Comparison of ENCODE assay signal across 20 cellular contexts in genomic region chr2:62611820-62612219, GRCh38.
DNase-seq lines count a peak whose midpoint lies in the region; ATAC-seq, FAIRE-seq and TF ChIP-seq lines count a peak whose summit lies in the region.
"Had no signal": no experiment of that assay in that cellular context is flagged by ENCODE, and none has a peak within 500 bp of the region (broad histone marks: within the 10 kb centered on the region; RNA-seq: fewer than 3 reads in every experiment).

No MANE protein-coding gene starts in this region.

- ATAC-seq in A549 (no peak), body of pancreas (no peak)

- 74% methylated on average over 3 of the region's 3 CpGs for WGBS in A549 (ENCODE audit: missing lambda C conversion rate)
- WGBS in body of pancreas, 2 donors: 79 to 81% methylated on average over 3 of the region's 3 CpGs
- WGBS in suprapubic skin: 36% methylated on average over 3 of the region's 3 CpGs

- TF ChIP-seq CTCF in A549 (IDR thresholded peaks at IDR 0.05) (no peak), fibroblast of mammary gland (conservative IDR thresholded peaks at IDR 0.05; ENCODE audit: control insufficient read depth, insufficient read depth, low read depth, low read length) (no peak), body of pancreas (IDR thresholded peaks at IDR 0.05) (no peak), suprapubic skin (IDR thresholded peaks at IDR 0.05) (no peak)

- no peak for TF ChIP-seq POLR2A in A549 (IDR thresholded peaks at IDR 0.05; ENCODE audit: low read length)
- no peak for TF ChIP-seq POLR2A in H54 (IDR thresholded peaks at IDR 0.05; ENCODE audit: low read depth, low read length)
- TF ChIP-seq POLR2A in body of pancreas (IDR thresholded peaks at IDR 0.05): no peak
- no peak for TF ChIP-seq POLR2A in suprapubic skin (IDR thresholded peaks at IDR 0.05)

- no peak for TF ChIP-seq RAD21 in A549 (conservative IDR thresholded peaks at IDR 0.05 in 1 of 2, IDR thresholded peaks at IDR 0.05 in 1 of 2)

- no peak overlapping the region for H3K4me2 ChIP-seq in A549

- H3K36me3 ChIP-seq in adipocyte (ENCODE audit: control insufficient read depth, insufficient read depth, low read length, severe bottlenecking) (no peaks in the 10 kb centered on the region), body of pancreas (replicated peaks in 1 of 2; ENCODE audit: insufficient read depth in 1 of 2, low read depth in 2 of 2) (no peaks in the 10 kb centered on the region), suprapubic skin (no peaks in the 10 kb centered on the region)
- H3K36me3 ChIP-seq: BE2C had no signal

- H3K4me3 ChIP-seq in A549 (no peak overlapping the region), adipocyte (ENCODE audit: low read length) (peak overlapping the region; percentile 20), fibroblast of mammary gland (ENCODE audit: control insufficient read depth, low read depth, low read length) (no peak overlapping the region), body of pancreas (no peak overlapping the region), suprapubic skin (no peak overlapping the region)

- peak overlapping the region in 1 of 2 experiments; percentile 5; a peak in 1 of 6 replicates for H3K27ac ChIP-seq in A549
- no peak overlapping the region for H3K27ac ChIP-seq in body of pancreas
- H3K27ac ChIP-seq in suprapubic skin: no peak overlapping the region
- H3K27ac ChIP-seq: C4-2B, HL-60 had no signal

- no peaks in the 10 kb centered on the region for H3K9me3 ChIP-seq in A549
- H3K9me3 ChIP-seq in adipocyte (ENCODE audit: control insufficient read depth, low read length): no peaks in the 10 kb centered on the region
- no peaks in the 10 kb centered on the region for H3K9me3 ChIP-seq in body of pancreas
- H3K9me3 ChIP-seq in suprapubic skin: no peaks in the 10 kb centered on the region
- H3K9me3 ChIP-seq: BE2C had no signal

- H3K4me1 ChIP-seq in A549 (peaks cover 7% of the 10 kb centered on the region; the same call in 1 of the 3 replicates), adipocyte (ENCODE audit: control insufficient read depth, insufficient read depth, low read length) (peaks cover 11% of the 10 kb centered on the region), body of pancreas (no peaks in the 10 kb centered on the region), suprapubic skin (no peaks in the 10 kb centered on the region)
- H3K4me1 ChIP-seq: BE2C had no signal

- DNase-seq in A549 (ENCODE audit: low read depth in 1 of 2, low spot score in 1 of 2): peak in 1 of 2 experiments; percentile 19
- no peak for DNase-seq in H54 (ENCODE audit: insufficient read length, low spot score)
- DNase-seq in adipocyte (ENCODE audit: low read depth): no peak
- peak; percentile 7 for DNase-seq in fibroblast of mammary gland (ENCODE audit: low read depth)
- no peak for DNase-seq in body of pancreas
- no peak for DNase-seq in suprapubic skin (ENCODE audit: low spot score in 2 of 2)
- no peak for DNase-seq in MV-4-11 (lab: John Stamatoyannopoulos, UW)
- DNase-seq in NCI-H2196 (lab: John Stamatoyannopoulos, UW; ENCODE audit: unreplicated experiment): no peak
- DNase-seq: BE2C; CD4-positive, alpha-beta memory T cell; DMS153; DMS79 treated with DMSO at 0.1 percent for 48 hours; EL; HCEC 1CT had no signal

- no peak overlapping the region for H3K9ac ChIP-seq in adipocyte (ENCODE audit: low read length)

- no peak for TF ChIP-seq EP300 in A549 (IDR thresholded peaks at IDR 0.05)
- TF ChIP-seq EP300 in suprapubic skin (IDR thresholded peaks at IDR 0.05): no peak

- POLR2A ChIA-PET in A549 (lab: Yijun Ruan, JAX): interaction anchor here (1.0 kb wide), 1 partner anchor 106 kb away, joined by 3 read pairs; the partner anchor contains the start of gene TMEM17

- H3K27me3 ChIP-seq in adipocyte (replicated peaks; ENCODE audit: control insufficient read depth, insufficient read depth, low read length) (no peaks in the 10 kb centered on the region), body of pancreas (no peaks in the 10 kb centered on the region), suprapubic skin (no peaks in the 10 kb centered on the region)
- H3K27me3 ChIP-seq: BE2C had no signal

- FAIRE-seq in A549 (lab: Jason Lieb, UNC) (peak; percentile 65), H54 (lab: Jason Lieb, UNC) (peak; percentile 53)
- FAIRE-seq: D721Med, G401.6, GM12891, H1 had no signal

- intact Hi-C loops in body of pancreas (cut with DNase I): no loop called here

- CTCF ChIA-PET in A549 (lab: Yijun Ruan, JAX): interaction anchor here (1.0 to 1.7 kb wide), 3 partner anchors 9 to 154 kb away, joined by 3 to 4 read pairs (median 4); no protein-coding TSS in a partner anchor

TF ChIP-seq in A549, 52 proteins besides CTCF, POLR2A, EP300 and RAD21:
- TF ChIP-seq RNF2 (IDR thresholded peaks at IDR 0.05; ENCODE audit: borderline replicate concordance, low read depth): no peak
- no peak for TF ChIP-seq EHMT2 (IDR thresholded peaks at IDR 0.05; ENCODE audit: low read depth)
- TF ChIP-seq HEYL (CRISPR knock-in tag; IDR thresholded peaks at IDR 0.05): no peak
- TF ChIP-seq MAZ (IDR thresholded peaks at IDR 0.05; ENCODE audit: borderline replicate concordance, low read depth, low read length): no peak
- TF ChIP-seq E2F6 (IDR thresholded peaks at IDR 0.05; ENCODE audit: borderline replicate concordance, low read depth): no peak
- no peak for TF ChIP-seq BCL3 (IDR thresholded peaks at IDR 0.05)
- no peak for TF ChIP-seq BHLHE40 (IDR thresholded peaks at IDR 0.05; ENCODE audit: low read depth, low read length)
- no peak for TF ChIP-seq CEBPB (IDR thresholded peaks at IDR 0.05)
- no peak for TF ChIP-seq NR3C1 (IDR thresholded peaks at IDR 0.05)
- TF ChIP-seq JUNB (IDR thresholded peaks at IDR 0.05): no peak
